ENCODE assay signal across 1 cellular context in genomic region chr6:53544500-53545308, GRCh38.
TF ChIP-seq lines count a peak whose summit lies in the region.

GCLC (minus strand) TSS chr6:53545101; CDS start chr6:53544645, 456 bp downstream.

TF ChIP-seq in HepG2, 621 proteins besides CTCF, POLR2A, EP300 and RAD21 (continued from another document and continues in another):
- TF ChIP-seq PCBP1 (IDR thresholded peaks at IDR 0.05; ENCODE audit: borderline replicate concordance, low read depth, low read length) (peak; percentile 73; the same call in 1 of the 2 replicates), TIGD3 (CRISPR knock-in tag; IDR thresholded peaks at IDR 0.05; ENCODE audit: borderline replicate concordance) (0 out of 2 replicates have a peak, but pooled peaks have one; percentile 78), ZHX1 (CRISPR knock-in tag; IDR thresholded peaks at IDR 0.05; ENCODE audit: low read depth) (peak; percentile 72), ZNF800 (CRISPR knock-in tag; IDR thresholded peaks at IDR 0.05) (no peak), ZNF660 (CRISPR knock-in tag; IDR thresholded peaks at IDR 0.05; ENCODE audit: borderline replicate concordance, low read depth) (no peak), FOXA1 (IDR thresholded peaks at IDR 0.05) (no peak), FOXA1 (CRISPR knock-in tag; IDR thresholded peaks at IDR 0.05) (no peak), FLYWCH1 (CRISPR knock-in tag; IDR thresholded peaks at IDR 0.05) (0 out of 2 replicates have a peak, but pooled peaks have one; percentile 41), THAP8 (CRISPR knock-in tag; IDR thresholded peaks at IDR 0.05; ENCODE audit: borderline replicate concordance) (0 out of 2 replicates have a peak, but pooled peaks have one; percentile 2), AHR (CRISPR knock-in tag; IDR thresholded peaks at IDR 0.05) (peak; percentile 93; the same call in 1 of the 2 replicates), BATF2 (CRISPR knock-in tag; IDR thresholded peaks at IDR 0.05) (peak; percentile 73), ZBTB7A (CRISPR knock-in tag; IDR thresholded peaks at IDR 0.05) (0 out of 2 replicates have a peak, but pooled peaks have one; percentile 68), ZNF746 (CRISPR knock-in tag; IDR thresholded peaks at IDR 0.05) (peak; percentile 82; the same call in 1 of the 2 replicates), MED13 (CRISPR knock-in tag; IDR thresholded peaks at IDR 0.05) (peak; percentile 74), GFI1 (CRISPR knock-in tag; IDR thresholded peaks at IDR 0.05; ENCODE audit: borderline replicate concordance) (no peak), FOXP4 (CRISPR knock-in tag; IDR thresholded peaks at IDR 0.05) (peak; percentile 81), CEBPG (CRISPR knock-in tag; IDR thresholded peaks at IDR 0.05) (peak; percentile 54), MXI1 (IDR thresholded peaks at IDR 0.05; ENCODE audit: borderline replicate concordance, low read depth, low read length) (peak; percentile 82; the same call in 2 of the 3 replicates), ZNF34 (CRISPR knock-in tag; IDR thresholded peaks at IDR 0.05; ENCODE audit: borderline replicate concordance) (peak; percentile 83; the same call in 1 of the 2 replicates), GABPB1 (CRISPR knock-in tag; IDR thresholded peaks at IDR 0.05) (peak; percentile 82), POLR2G (IDR thresholded peaks at IDR 0.05; ENCODE audit: low read depth, low read length) (peak; percentile 98), ZNF225 (CRISPR knock-in tag; IDR thresholded peaks at IDR 0.05) (peak; percentile 73; the same call in 1 of the 2 replicates), TOPORS (CRISPR knock-in tag; IDR thresholded peaks at IDR 0.05) (peak; percentile 97), ZBTB2 (CRISPR knock-in tag; IDR thresholded peaks at IDR 0.05; ENCODE audit: low read depth) (peak; percentile 84), ZNF335 (CRISPR knock-in tag; IDR thresholded peaks at IDR 0.05) (peak; percentile 92), GTF3A (CRISPR knock-in tag; conservative IDR thresholded peaks at IDR 0.05) (0 out of 2 replicates have a peak, but pooled peaks have one; percentile 55), E2F5 (CRISPR knock-in tag; conservative IDR thresholded peaks at IDR 0.05) (peak; percentile 56), AKNA (CRISPR knock-in tag; IDR thresholded peaks at IDR 0.05; ENCODE audit: borderline replicate concordance) (no peak), RFX5 (IDR thresholded peaks at IDR 0.05; ENCODE audit: low read depth, low read length) (0 out of 2 replicates have a peak, but pooled peaks have one; percentile 52), JDP2 (CRISPR knock-in tag; IDR thresholded peaks at IDR 0.05; ENCODE audit: borderline replicate concordance) (peak; percentile 64; the same call in 1 of the 2 replicates), SYNCRIP (IDR thresholded peaks at IDR 0.05; ENCODE audit: insufficient read depth, low read depth, low read length) (no peak), FOXK2 (IDR thresholded peaks at IDR 0.05) (no peak), ZNF263 (CRISPR knock-in tag; IDR thresholded peaks at IDR 0.05) (peak; percentile 96), ZNF713 (CRISPR knock-in tag; IDR thresholded peaks at IDR 0.05) (no peak), BRCA1 (CRISPR knock-in tag; IDR thresholded peaks at IDR 0.05) (peak; percentile 9; the same call in 1 of the 2 replicates), HIC2 (CRISPR knock-in tag; IDR thresholded peaks at IDR 0.05; ENCODE audit: low read depth) (no peak; the same call in none of the 2 replicates)
